Comparison of ENCODE assay signal across 8 cellular contexts in the genomic region with DNA sequence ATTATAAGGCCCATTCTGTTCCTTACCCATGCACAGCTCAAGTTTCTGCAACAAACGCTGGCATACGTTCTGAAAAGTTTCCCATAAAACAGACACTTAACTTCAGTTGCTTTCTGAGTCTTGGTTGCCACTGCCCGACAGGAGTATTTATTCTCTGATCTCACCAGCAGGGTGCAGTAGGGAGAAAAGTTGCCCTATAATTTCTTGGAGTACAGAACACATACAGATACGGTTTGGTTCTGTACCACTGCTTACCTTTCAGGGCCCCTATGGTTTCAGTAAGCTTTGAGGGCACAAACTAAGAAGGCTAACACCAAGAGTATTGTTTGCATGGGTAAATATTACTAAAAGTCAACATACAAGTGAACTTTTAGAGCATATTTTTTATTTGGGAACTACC.
DNase-seq lines count a peak whose midpoint lies in the region; ATAC-seq, FAIRE-seq and TF ChIP-seq lines count a peak whose summit lies in the region.

No MANE protein-coding gene starts in this region.

- H3K27ac ChIP-seq in A549 (no peak overlapping the region), prostate gland (no peak overlapping the region)

- no peak overlapping the region for H3K4me2 ChIP-seq in A549

- H3K9me3 ChIP-seq in A549 (no peaks in the 10 kb centered on the region), prostate gland (no peaks in the 10 kb centered on the region)

- H3K27me3 ChIP-seq in prostate gland (replicated peaks; ENCODE audit: insufficient read depth) = no peaks in the 10 kb centered on the region

- ATAC-seq in A549 (peak in 1 of 2 experiments; percentile 75; a peak in 3 of 6 replicates), GM19023 (IDR thresholded peaks at IDR 0.05; ENCODE audit: unreplicated experiment) (no peak)

- POLR2A ChIA-PET in A549 (lab: Yijun Ruan, JAX) = no interaction called here
- POLR2A ChIA-PET in activated CD4-positive, alpha-beta memory T cell treated with anti-CD3 and anti-CD28 coated beads for 36 hours (lab: Charles Lee) = no interaction called here

- H3K4me1 ChIP-seq in A549 (peaks cover 4% of the 10 kb centered on the region; the same call in 2 of the 3 replicates), prostate gland (replicated peaks) (no peaks in the 10 kb centered on the region)

- no peak overlapping the region for H3K27ac Mint-ChIP-seq in activated CD4-positive, alpha-beta memory T cell treated with anti-CD3 and anti-CD28 coated beads for 36 hours

- DNase-seq in A549 (ENCODE audit: low read depth in 1 of 2, low spot score in 1 of 2) = peak; percentile 38 to 39
- no peak for DNase-seq in GM10266 (ENCODE audit: extremely low spot score)
- peak; percentile 55 for DNase-seq in NAMALWA (ENCODE audit: low spot score)
- peak; percentile 20 to 42 for DNase-seq in erythroblast (lab: John Stamatoyannopoulos, UW)
- no peak for DNase-seq in prostate gland (ENCODE audit: low spot score)
- DNase-seq in NCI-H2171 (lab: John Stamatoyannopoulos, UW) = no peak
- DNase-seq in activated CD4-positive, alpha-beta memory T cell treated with anti-CD3 and anti-CD28 coated beads for 36 hours = no peak

- peaks cover 2% of the 10 kb centered on the region for H3K9me3 Mint-ChIP-seq in activated CD4-positive, alpha-beta memory T cell treated with anti-CD3 and anti-CD28 coated beads for 36 hours

- FAIRE-seq in A549 (lab: Jason Lieb, UNC) = no peak

- H3K4me3 ChIP-seq in A549 (no peak overlapping the region), prostate gland (no peak overlapping the region)

- 67% methylated on average over 4 of the region's 4 CpGs for WGBS in A549 (ENCODE audit: missing lambda C conversion rate)
- 60% methylated on average over 4 of the region's 4 CpGs for WGBS in prostate gland

- H3K4me3 Mint-ChIP-seq in activated CD4-positive, alpha-beta memory T cell treated with anti-CD3 and anti-CD28 coated beads for 36 hours = no peak overlapping the region

- H3K36me3 ChIP-seq in prostate gland = no peaks in the 10 kb centered on the region

- no peaks in the 10 kb centered on the region for H3K4me1 Mint-ChIP-seq in activated CD4-positive, alpha-beta memory T cell treated with anti-CD3 and anti-CD28 coated beads for 36 hours (ENCODE audit: low read depth)

- TF ChIP-seq POLR2A in A549 (IDR thresholded peaks at IDR 0.05; ENCODE audit: low read length) (no peak), erythroblast (IDR thresholded peaks at IDR 0.05; ENCODE audit: low read length) (no peak), prostate gland (IDR thresholded peaks at IDR 0.05) (no peak)

- no peaks in the 10 kb centered on the region for H3K27me3 Mint-ChIP-seq in activated CD4-positive, alpha-beta memory T cell treated with anti-CD3 and anti-CD28 coated beads for 36 hours

- H3K36me3 Mint-ChIP-seq in activated CD4-positive, alpha-beta memory T cell treated with anti-CD3 and anti-CD28 coated beads for 36 hours = peaks cover 16% of the 10 kb centered on the region

- TF ChIP-seq CTCF in A549 (IDR thresholded peaks at IDR 0.05) = peak; percentile 23; the same call in 2 of the 3 replicates
- peak; percentile 28 for TF ChIP-seq CTCF in GM10266 (IDR thresholded peaks at IDR 0.05; ENCODE audit: control insufficient read depth, insufficient read depth, low read depth, missing control alignments)
- TF ChIP-seq CTCF in prostate gland (IDR thresholded peaks at IDR 0.05) = peak in 2 of 4 experiments; percentile 28 to 31

- CTCF ChIA-PET in A549 (lab: Yijun Ruan, JAX) = interaction anchor here (1.5 kb wide), 1 partner anchor 30 kb away, joined by 3 read pairs; no protein-coding TSS in a partner anchor
- CTCF ChIA-PET in activated CD4-positive, alpha-beta memory T cell treated with anti-CD3 and anti-CD28 coated beads for 36 hours (lab: Charles Lee) = interaction anchor here (1.2 to 2.2 kb wide), 2 partner anchors 9 to 44 kb away, joined by 3 to 10 read pairs; no protein-coding TSS in a partner anchor

- TF ChIP-seq EP300 in A549 (IDR thresholded peaks at IDR 0.05) = no peak

- intact Hi-C loops in prostate gland (cut with DNase I) = no loop called here
- intact Hi-C loops in activated CD4-positive, alpha-beta memory T cell treated with anti-CD3 and anti-CD28 coated beads for 36 hours (cut with micrococcal nuclease) = no loop called here

- TF ChIP-seq RAD21 in A549 (conservative IDR thresholded peaks at IDR 0.05 in 1 of 2, IDR thresholded peaks at IDR 0.05 in 1 of 2) = no peak

TF ChIP-seq in A549, 52 proteins besides CTCF, POLR2A, EP300 and RAD21:
- TF ChIP-seq HOXA7 (CRISPR knock-in tag; IDR thresholded peaks at IDR 0.05) = no peak
- TF ChIP-seq REST (IDR thresholded peaks at IDR 0.05) = no peak
- no peak for TF ChIP-seq EHF (CRISPR knock-in tag; IDR thresholded peaks at IDR 0.05)
- TF ChIP-seq MAZ (IDR thresholded peaks at IDR 0.05; ENCODE audit: borderline replicate concordance, low read depth, low read length) = no peak
- TF ChIP-seq ZC3H11A (IDR thresholded peaks at IDR 0.05) = no peak
- TF ChIP-seq FOXS1 (CRISPR knock-in tag; IDR thresholded peaks at IDR 0.05) = no peak
- no peak for TF ChIP-seq BCL3 (IDR thresholded peaks at IDR 0.05)
- TF ChIP-seq PHF8 (IDR thresholded peaks at IDR 0.05; ENCODE audit: borderline replicate concordance, low read depth) = no peak
- no peak for TF ChIP-seq EHMT2 (IDR thresholded peaks at IDR 0.05; ENCODE audit: low read depth)
- no peak for TF ChIP-seq TP53 (CRISPR knock-in tag; IDR thresholded peaks at IDR 0.05)
- TF ChIP-seq CBX2 (IDR thresholded peaks at IDR 0.05; ENCODE audit: borderline replicate concordance, low read depth) = no peak
- TF ChIP-seq CHD2 (IDR thresholded peaks at IDR 0.05; ENCODE audit: low read length, partially characterized antibody) = no peak
- TF ChIP-seq, protein P1, sequence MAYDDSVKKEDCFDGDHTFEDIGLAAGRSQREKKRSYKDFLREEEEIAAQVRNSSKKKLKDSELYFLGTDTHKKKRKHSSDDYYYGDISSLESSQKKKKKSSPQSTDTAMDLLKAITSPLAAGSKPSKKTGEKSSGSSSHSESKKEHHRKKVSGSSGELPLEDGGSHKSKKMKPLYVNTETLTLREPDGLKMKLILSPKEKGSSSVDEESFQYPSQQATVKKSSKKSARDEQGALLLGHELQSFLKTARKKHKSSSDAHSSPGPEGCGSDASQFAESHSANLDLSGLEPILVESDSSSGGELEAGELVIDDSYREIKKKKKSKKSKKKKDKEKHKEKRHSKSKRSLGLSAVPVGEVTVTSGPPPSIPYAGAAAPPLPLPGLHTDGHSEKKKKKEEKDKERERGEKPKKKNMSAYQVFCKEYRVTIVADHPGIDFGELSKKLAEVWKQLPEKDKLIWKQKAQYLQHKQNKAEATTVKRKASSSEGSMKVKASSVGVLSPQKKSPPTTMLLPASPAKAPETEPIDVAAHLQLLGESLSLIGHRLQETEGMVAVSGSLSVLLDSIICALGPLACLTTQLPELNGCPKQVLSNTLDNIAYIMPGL (CRISPR knock-in tag; IDR thresholded peaks at IDR 0.05; ENCODE audit: borderline replicate concordance) = no peak
- TF ChIP-seq MAFK (IDR thresholded peaks at IDR 0.05; ENCODE audit: partially characterized antibody) = no peak
- no peak for TF ChIP-seq POLR2AphosphoS2 (conservative IDR thresholded peaks at IDR 0.05; ENCODE audit: low read length)
- no peak for TF ChIP-seq KDM5A (IDR thresholded peaks at IDR 0.05)
- no peak for TF ChIP-seq FOSL2 (IDR thresholded peaks at IDR 0.05)
- TF ChIP-seq FOSL2 (CRISPR knock-in tag; IDR thresholded peaks at IDR 0.05) = no peak

Comparison
In these comparisons a context has a peak if more than half of its experiments do, and no peak if none do; other contexts are left out.
1. DNase-seq: peak in A549 (2 of 2), NAMALWA (single experiment) and erythroblast (2 of 2); none in GM10266 (single experiment), prostate gland (single experiment), NCI-H2171 (single experiment) and activated CD4-positive, alpha-beta memory T cell treated with anti-CD3 and anti-CD28 coated beads for 36 hours (single experiment).